10 cellular contexts compared by ENCODE assay signal in the genomic region with DNA sequence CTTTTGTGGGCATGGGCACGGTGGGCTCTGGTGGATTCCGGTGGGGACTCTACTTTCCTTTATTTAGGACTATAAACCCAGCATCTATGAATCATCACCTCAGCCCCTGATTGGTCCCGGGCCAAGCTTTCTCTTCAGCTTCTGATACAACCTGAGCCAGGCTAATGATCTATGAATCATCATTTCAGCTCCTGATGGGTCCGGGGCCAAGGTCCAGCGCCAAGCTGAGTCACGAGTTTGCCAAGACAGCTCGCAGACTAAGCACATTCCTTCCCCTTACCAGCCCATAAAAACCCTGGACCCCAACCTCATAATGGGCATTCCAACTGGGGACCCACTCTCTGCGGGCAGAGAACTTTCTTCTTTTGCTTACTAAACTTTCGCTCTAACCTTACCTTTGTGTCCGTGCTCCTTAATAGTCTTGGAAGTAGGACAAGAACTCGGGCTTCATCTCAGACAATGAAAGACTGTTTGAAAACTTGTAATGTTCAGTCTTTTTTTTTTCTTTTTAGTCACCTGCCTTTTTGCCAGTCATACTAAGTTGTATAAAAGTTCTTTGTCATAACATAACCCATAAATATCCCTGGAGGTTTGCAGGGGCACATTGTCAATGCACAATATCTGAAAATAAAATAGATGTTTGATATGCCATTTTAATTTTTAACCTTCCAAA.
DNase-seq lines count a peak whose midpoint lies in the region; ATAC-seq and TF ChIP-seq lines count a peak whose summit lies in the region.
"Had no signal": no experiment of that assay in that cellular context is flagged by ENCODE, and none has a peak within 500 bp of the region (broad histone marks: within the 10 kb centered on the region; RNA-seq: fewer than 3 reads in every experiment).

No MANE protein-coding gene starts in this region.

- TF ChIP-seq RAD21 in Ishikawa (IDR thresholded peaks at IDR 0.05; ENCODE audit: low read depth), result no peak

- no peaks in the 10 kb centered on the region for H3K27me3 ChIP-seq in body of pancreas
- H3K27me3 ChIP-seq in mesenchymal stem cell (ENCODE audit: control insufficient read depth in 1 of 2, insufficient read depth in 1 of 2, low read length in 2 of 2), result no peaks in the 10 kb centered on the region
- H3K27me3 ChIP-seq: SJCRH30 had no signal

- peak; percentile 54 to 75 (median 60) for DNase-seq in body of pancreas
- peak; percentile 33 for DNase-seq in mesenchymal stem cell
- no peak for DNase-seq in DMS79 (lab: John Stamatoyannopoulos, UW)
- no peak for DNase-seq in Ammon's horn (ENCODE audit: low spot score)
- no peak for DNase-seq in NCI-H82 treated with DMSO at 0.1 percent for 48 hours (lab: John Stamatoyannopoulos, UW; ENCODE audit: unreplicated experiment)
- DNase-seq: SJCRH30 had no signal

- no peak for TF ChIP-seq POLR2A in body of pancreas (IDR thresholded peaks at IDR 0.05)

- H3K18ac ChIP-seq in mesenchymal stem cell (ENCODE audit: low read depth in 1 of 2, low read length in 2 of 2), result no peak overlapping the region

- TF ChIP-seq CTCF in C4-2B (conservative IDR thresholded peaks at IDR 0.05) (no peak), body of pancreas (IDR thresholded peaks at IDR 0.05) (no peak)

- no peak overlapping the region for H3K23ac ChIP-seq in mesenchymal stem cell (ENCODE audit: low read length in 2 of 2)

- H2BK120ac ChIP-seq in mesenchymal stem cell (ENCODE audit: low read depth, low read length), result no peak overlapping the region

- 64 to 69% methylated on average over 11 of the region's 11 CpGs for WGBS in body of pancreas, 2 donors
- WGBS in mesenchymal stem cell, result 86% methylated on average over 9 of the region's 11 CpGs

- H3K27ac ChIP-seq in C4-2B (peak overlapping the region; percentile 62), body of pancreas (peak overlapping the region in 3 of 4 donors; percentile 18 to 41 (median 32)), mesenchymal stem cell (ENCODE audit: low read length, poor library complexity, severe bottlenecking) (peak overlapping the region; percentile 94)
- H3K27ac ChIP-seq: SJCRH30 had no signal

- no peak overlapping the region for H3K14ac ChIP-seq in mesenchymal stem cell (ENCODE audit: low read length in 2 of 2)

- H3K9me3 ChIP-seq in body of pancreas (no peaks in the 10 kb centered on the region), mesenchymal stem cell (ENCODE audit: control insufficient read depth, low read length) (no peaks in the 10 kb centered on the region)
- H3K9me3 ChIP-seq: SJCRH30 had no signal

- H4K8ac ChIP-seq in mesenchymal stem cell (ENCODE audit: low read length), result no peak overlapping the region

- H2BK5ac ChIP-seq in mesenchymal stem cell (ENCODE audit: low read depth, low read length, poor library complexity, severe bottlenecking), result no peak overlapping the region

- intact Hi-C loops in body of pancreas (cut with DNase I), result no loop called here

- no peak overlapping the region for H2AK5ac ChIP-seq in mesenchymal stem cell (ENCODE audit: low read length, severe bottlenecking)

- H3K4ac ChIP-seq in mesenchymal stem cell (ENCODE audit: low read depth in 1 of 2, low read length in 2 of 2), result no peak overlapping the region

- H2AFZ ChIP-seq in mesenchymal stem cell (ENCODE audit: low read depth, low read length), result no peak overlapping the region

- ATAC-seq in body of pancreas (peak; percentile 93), HG02623 (IDR thresholded peaks at IDR 0.05; ENCODE audit: unreplicated experiment) (no peak)
- ATAC-seq: GM12878 had no signal

- H3K4me2 ChIP-seq in mesenchymal stem cell (ENCODE audit: low read length, poor library complexity, severe bottlenecking), result no peak overlapping the region

- H2BK12ac ChIP-seq in mesenchymal stem cell (ENCODE audit: low read length in 2 of 2), result no peak overlapping the region

- H3K36me3 ChIP-seq in body of pancreas (replicated peaks in 1 of 2; ENCODE audit: insufficient read depth in 1 of 2, low read depth in 2 of 2) (no peaks in the 10 kb centered on the region), mesenchymal stem cell (ENCODE audit: control insufficient read depth in 1 of 2, insufficient read depth in 2 of 2, low read depth in 1 of 2, low read length in 2 of 2) (no peaks in the 10 kb centered on the region)
- H3K36me3 ChIP-seq: SJCRH30 had no signal

- no peak overlapping the region for H3K9ac ChIP-seq in mesenchymal stem cell (ENCODE audit: low read length)

- no peak overlapping the region for H4K91ac ChIP-seq in mesenchymal stem cell (ENCODE audit: low read length)

- no peak overlapping the region for H3K4me3 ChIP-seq in body of pancreas
- H3K4me3 ChIP-seq in mesenchymal stem cell (ENCODE audit: insufficient read depth in 1 of 2, low read depth in 1 of 2, low read length in 2 of 2), result no peak overlapping the region
- H3K4me3 ChIP-seq: GM12878, SJCRH30 had no signal

- no peak; the same call in 1 of the 2 replicates for TF ChIP-seq EP300 in Ishikawa (IDR thresholded peaks at IDR 0.05; ENCODE audit: borderline replicate concordance)

- H3K4me1 ChIP-seq in body of pancreas, result peaks cover 11% of the 10 kb centered on the region
- peaks cover 2% of the 10 kb centered on the region for H3K4me1 ChIP-seq in mesenchymal stem cell (ENCODE audit: control insufficient read depth, insufficient read depth, low read depth, low read length)
- H3K4me1 ChIP-seq: SJCRH30 had no signal

- no peak overlapping the region for H2BK15ac ChIP-seq in mesenchymal stem cell (ENCODE audit: low read depth, poor library complexity, severe bottlenecking)

- no peaks in the 10 kb centered on the region for H3K79me1 ChIP-seq in mesenchymal stem cell (replicated peaks; ENCODE audit: low read length, poor library complexity, severe bottlenecking)

TF ChIP-seq in Ishikawa, 13 proteins besides CTCF, POLR2A, EP300 and RAD21:
- TF ChIP-seq, protein P1, sequence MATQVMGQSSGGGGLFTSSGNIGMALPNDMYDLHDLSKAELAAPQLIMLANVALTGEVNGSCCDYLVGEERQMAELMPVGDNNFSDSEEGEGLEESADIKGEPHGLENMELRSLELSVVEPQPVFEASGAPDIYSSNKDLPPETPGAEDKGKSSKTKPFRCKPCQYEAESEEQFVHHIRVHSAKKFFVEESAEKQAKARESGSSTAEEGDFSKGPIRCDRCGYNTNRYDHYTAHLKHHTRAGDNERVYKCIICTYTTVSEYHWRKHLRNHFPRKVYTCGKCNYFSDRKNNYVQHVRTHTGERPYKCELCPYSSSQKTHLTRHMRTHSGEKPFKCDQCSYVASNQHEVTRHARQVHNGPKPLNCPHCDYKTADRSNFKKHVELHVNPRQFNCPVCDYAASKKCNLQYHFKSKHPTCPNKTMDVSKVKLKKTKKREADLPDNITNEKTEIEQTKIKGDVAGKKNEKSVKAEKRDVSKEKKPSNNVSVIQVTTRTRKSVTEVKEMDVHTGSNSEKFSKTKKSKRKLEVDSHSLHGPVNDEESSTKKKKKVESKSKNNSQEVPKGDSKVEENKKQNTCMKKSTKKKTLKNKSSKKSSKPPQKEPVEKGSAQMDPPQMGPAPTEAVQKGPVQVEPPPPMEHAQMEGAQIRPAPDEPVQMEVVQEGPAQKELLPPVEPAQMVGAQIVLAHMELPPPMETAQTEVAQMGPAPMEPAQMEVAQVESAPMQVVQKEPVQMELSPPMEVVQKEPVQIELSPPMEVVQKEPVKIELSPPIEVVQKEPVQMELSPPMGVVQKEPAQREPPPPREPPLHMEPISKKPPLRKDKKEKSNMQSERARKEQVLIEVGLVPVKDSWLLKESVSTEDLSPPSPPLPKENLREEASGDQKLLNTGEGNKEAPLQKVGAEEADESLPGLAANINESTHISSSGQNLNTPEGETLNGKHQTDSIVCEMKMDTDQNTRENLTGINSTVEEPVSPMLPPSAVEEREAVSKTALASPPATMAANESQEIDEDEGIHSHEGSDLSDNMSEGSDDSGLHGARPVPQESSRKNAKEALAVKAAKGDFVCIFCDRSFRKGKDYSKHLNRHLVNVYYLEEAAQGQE (IDR thresholded peaks at IDR 0.05; ENCODE audit: low read depth), result no peak
- TF ChIP-seq TCF12 (IDR thresholded peaks at IDR 0.05; ENCODE audit: low read depth) (peak; percentile 36; the same call in 1 of the 2 replicates), YY1 (IDR thresholded peaks at IDR 0.05; ENCODE audit: low read depth) (no peak), EGR1 (IDR thresholded peaks at IDR 0.05) (no peak), FOXM1 (IDR thresholded peaks at IDR 0.05; ENCODE audit: borderline replicate concordance, low read depth) (0 out of 2 replicates have a peak, but pooled peaks have one; percentile 22), NFIC (IDR thresholded peaks at IDR 0.05) (peak; percentile 86), TAF1 (IDR thresholded peaks at IDR 0.05; ENCODE audit: low read depth) (no peak), CREB1 (IDR thresholded peaks at IDR 0.05; ENCODE audit: low read depth) (no peak), ZBTB7A (IDR thresholded peaks at IDR 0.05; ENCODE audit: low read depth) (no peak), CEBPB (IDR thresholded peaks at IDR 0.05) (no peak), TEAD4 (IDR thresholded peaks at IDR 0.05) (peak; percentile 55)
- TF ChIP-seq, protein P2, sequence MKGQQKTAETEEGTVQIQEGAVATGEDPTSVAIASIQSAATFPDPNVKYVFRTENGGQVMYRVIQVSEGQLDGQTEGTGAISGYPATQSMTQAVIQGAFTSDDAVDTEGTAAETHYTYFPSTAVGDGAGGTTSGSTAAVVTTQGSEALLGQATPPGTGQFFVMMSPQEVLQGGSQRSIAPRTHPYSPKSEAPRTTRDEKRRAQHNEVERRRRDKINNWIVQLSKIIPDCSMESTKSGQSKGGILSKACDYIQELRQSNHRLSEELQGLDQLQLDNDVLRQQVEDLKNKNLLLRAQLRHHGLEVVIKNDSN (IDR thresholded peaks at IDR 0.05), result no peak
- TF ChIP-seq, protein P3, sequence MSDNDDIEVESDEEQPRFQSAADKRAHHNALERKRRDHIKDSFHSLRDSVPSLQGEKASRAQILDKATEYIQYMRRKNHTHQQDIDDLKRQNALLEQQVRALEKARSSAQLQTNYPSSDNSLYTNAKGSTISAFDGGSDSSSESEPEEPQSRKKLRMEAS (IDR thresholded peaks at IDR 0.05), result no peak

Comparison
In these comparisons a context has a peak if more than half of its experiments do, and no peak if none do; other contexts are left out.
1. H3K27ac ChIP-seq: peak in every context shown above with its lines; median percentile 94 in mesenchymal stem cell; 62 in C4-2B; 32 in body of pancreas.
2. DNase-seq: peak in body of pancreas (4 of 4) and mesenchymal stem cell (single experiment); none in DMS79 (single experiment), Ammon's horn (single experiment) and NCI-H82 treated with DMSO at 0.1 percent for 48 hours (single experiment).